16 cellular contexts compared by ENCODE assay signal in genomic region chr13:19759669-19760068, GRCh38.
"Had no signal": no experiment of that assay in that cellular context is flagged by ENCODE, and none has a peak within 500 bp of the region (broad histone marks: within the 10 kb centered on the region; RNA-seq: fewer than 3 reads in every experiment).

No MANE protein-coding gene starts in this region.

- ATAC-seq: gastrocnemius medialis; left lobe of liver; natural killer cell treated with Interleukin-12 subunit alpha and Interleukin-12 subunit beta and Interleukin-15 and Interleukin-18, amount 100 ng/mL, for 72 hours; stimulated activated naive CD8-positive, alpha-beta T cell treated with anti-CD3 and anti-CD28 coated beads, Interleukin-15, amount 100 ng/mL, for 72 hours had no signal

- H3K4me3 ChIP-seq: gastrocnemius medialis, lung, suprapubic skin had no signal

- H3K27ac ChIP-seq: gastrocnemius medialis, suprapubic skin had no signal

- H3K27me3 ChIP-seq: gastrocnemius medialis, suprapubic skin had no signal

- H3K9me3 Mint-ChIP-seq: mesothelial cell of epicardium; natural killer cell treated with Interleukin-12 subunit alpha and Interleukin-12 subunit beta and Interleukin-15 and Interleukin-18, amount 100 ng/mL, for 72 hours; stimulated activated naive CD8-positive, alpha-beta T cell treated with anti-CD3 and anti-CD28 coated beads, Interleukin-15, amount 100 ng/mL, for 72 hours; type B pancreatic cell had no signal

- H3K9me3 ChIP-seq: gastrocnemius medialis, suprapubic skin had no signal

- H3K27ac Mint-ChIP-seq: activated naive CD8-positive, alpha-beta T cell; mesothelial cell of epicardium; stimulated activated naive CD8-positive, alpha-beta T cell treated with anti-CD3 and anti-CD28 coated beads, Interleukin-15, amount 100 ng/mL, for 72 hours; type B pancreatic cell had no signal

- H3K27me3 Mint-ChIP-seq: activated naive CD8-positive, alpha-beta T cell; natural killer cell treated with Interleukin-12 subunit alpha and Interleukin-12 subunit beta and Interleukin-15 and Interleukin-18, amount 100 ng/mL, for 72 hours; stimulated activated naive CD8-positive, alpha-beta T cell treated with anti-CD3 and anti-CD28 coated beads, Interleukin-15, amount 100 ng/mL, for 72 hours; type B pancreatic cell had no signal

- DNase-seq: activated CD4-positive, alpha-beta T cell treated with anti-CD3 and anti-CD28 coated beads for 1 hour; activated CD8-positive, alpha-beta memory T cell treated with anti-CD3 and anti-CD28 coated beads for 24 hours; activated CD8-positive, alpha-beta memory T cell treated with anti-CD3 and anti-CD28 coated beads, Interleukin-2, amount 50 U/mL, for 48 hours; gastrocnemius medialis; head of caudate nucleus; nucleus accumbens; retina; stimulated activated naive CD8-positive, alpha-beta T cell treated with anti-CD3 and anti-CD28 coated beads, Interleukin-15, amount 100 ng/mL, for 72 hours; T1000 had no signal

- H3K4me3 Mint-ChIP-seq: activated naive CD8-positive, alpha-beta T cell; mesothelial cell of epicardium; natural killer cell treated with Interleukin-12 subunit alpha and Interleukin-12 subunit beta and Interleukin-15 and Interleukin-18, amount 100 ng/mL, for 72 hours; stimulated activated naive CD8-positive, alpha-beta T cell treated with anti-CD3 and anti-CD28 coated beads, Interleukin-15, amount 100 ng/mL, for 72 hours; type B pancreatic cell had no signal

- H3K4me1 ChIP-seq: suprapubic skin had no signal
